In the genomic region with DNA sequence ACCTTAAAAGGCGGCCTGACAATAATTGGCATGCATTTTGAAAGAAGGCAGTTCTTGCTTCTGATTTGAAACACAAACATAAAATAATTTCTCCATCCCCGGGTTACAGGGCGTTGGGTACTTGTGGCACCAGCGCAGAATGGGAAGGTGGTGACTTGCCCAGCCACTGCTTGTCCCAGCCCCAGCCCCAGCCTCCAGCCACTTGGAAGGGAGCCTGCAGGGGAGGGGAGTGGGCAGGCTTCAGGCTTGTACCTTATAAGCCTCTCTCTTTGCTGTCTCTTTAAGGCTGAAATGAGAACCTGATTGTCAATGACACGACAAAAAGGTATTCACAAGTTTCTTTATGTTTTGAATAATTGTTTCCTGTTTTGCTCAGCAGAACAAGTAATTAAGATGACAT, we compare ENCODE assay signal across 19 cellular contexts.
"Had no signal": no experiment of that assay in that cellular context is flagged by ENCODE, and none has a peak within 500 bp of the region (broad histone marks: within the 10 kb centered on the region; RNA-seq: fewer than 3 reads in every experiment).

No MANE protein-coding gene starts in this region.

- H3K27ac ChIP-seq: adrenal gland, ascending aorta, epithelial cell of prostate, gastroesophageal sphincter, heart right ventricle, right lobe of liver, skin epidermis, stomach, suprapubic skin, tibial nerve, WERI-Rb-1 had no signal

- H3K4me3 ChIP-seq: adrenal gland, ascending aorta, gastroesophageal sphincter, heart right ventricle, mucosa of descending colon, right lobe of liver, skin epidermis, stomach, suprapubic skin, tibial nerve had no signal

- DNase-seq: activated CD4-positive, alpha-beta T cell treated with anti-CD3 and anti-CD28 coated beads for 1 hour; activated CD4-positive, alpha-beta T cell treated with anti-CD3 and anti-CD28 coated beads, Interleukin-2, amount 50 U/mL, for 1 hour; activated naive CD4-positive, alpha-beta T cell; activated T-cell treated with anti-CD3 and anti-CD28 coated beads, Interleukin-2, amount 50 U/mL, for 4 hours; adrenal gland; heart right ventricle; left colon; mucosa of descending colon; naive B cell; right lobe of liver; stimulated activated CD4-positive, alpha-beta T cell treated with anti-CD3 and anti-CD28 coated beads, Interleukin-1b, Interleukin-23, amount 100 ng/mL, for 48 hours; stomach; WERI-Rb-1 had no signal

- H3K27me3 ChIP-seq: adrenal gland, ascending aorta, gastroesophageal sphincter, heart right ventricle, right lobe of liver, stomach, suprapubic skin, tibial nerve had no signal

- H3K4me1 ChIP-seq: adrenal gland, ascending aorta, gastroesophageal sphincter, heart right ventricle, right lobe of liver, stomach, tibial nerve had no signal

- H3K36me3 ChIP-seq: adrenal gland, ascending aorta, right lobe of liver, WERI-Rb-1 had no signal
